In the genomic region with DNA sequence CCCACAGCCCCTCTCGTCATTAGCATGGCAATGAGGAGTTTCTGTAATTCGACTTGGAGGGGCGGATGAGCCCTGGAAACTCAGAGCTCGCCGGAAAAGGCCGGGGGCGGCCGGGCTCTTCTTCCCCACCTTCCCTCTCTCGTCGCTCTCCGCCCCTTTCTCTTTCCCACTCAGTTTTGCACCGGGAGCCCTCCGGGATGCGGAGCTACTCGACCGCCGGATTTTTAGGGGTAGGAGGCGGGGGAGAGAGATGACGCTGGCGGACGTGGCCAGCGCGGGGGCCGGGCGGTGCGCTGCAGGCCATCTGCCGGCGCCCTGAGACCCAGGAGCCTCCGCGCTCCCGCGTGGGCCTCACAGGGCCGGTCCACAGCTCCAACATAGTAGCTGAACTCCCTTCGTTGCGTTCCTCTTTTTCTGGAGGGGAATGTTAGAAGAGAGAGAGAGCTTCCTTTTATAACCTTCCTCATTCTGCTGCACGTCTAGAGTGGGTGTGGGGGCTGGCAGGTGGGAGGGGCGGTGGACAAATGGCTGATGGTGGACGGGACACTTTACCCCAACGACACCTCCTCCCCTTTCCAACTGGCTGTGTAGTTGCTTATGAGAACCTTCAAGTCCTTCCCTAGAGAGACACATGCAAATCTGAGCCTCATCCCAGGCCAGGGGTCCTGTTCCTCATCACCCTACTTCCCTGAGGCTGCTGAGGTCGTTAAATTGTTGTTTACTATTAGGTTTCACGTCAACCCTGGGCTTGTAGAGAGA, we compare ENCODE assay signal across 8 cellular contexts. TPM values are rescaled to one million over a fixed set of nuclear protein-coding genes. Genes with fewer than 3 reads are reported as not detected.
A peak's percentile ranks its signal among the peaks of the same experiment; 100 is the strongest.
DNase-seq lines count a peak whose midpoint lies in the region; ATAC-seq and TF ChIP-seq lines count a peak whose summit lies in the region.

No MANE protein-coding gene starts in this region.

- H3K4me1 Mint-ChIP-seq in CD8-positive, alpha-beta memory T cell: peaks cover 32 to 42% (median 41%) of the 10 kb centered on the region in 3 donors
- H3K4me1 Mint-ChIP-seq in HFFc6 (ENCODE audit: low read depth): peaks cover 34% of the 10 kb centered on the region

- POLR2A ChIA-PET in CD8-positive, alpha-beta memory T cell (lab: Charles Lee): interaction anchor here (1.3 kb wide), 1 partner anchor 234 kb away, joined by 7 read pairs; no protein-coding TSS in a partner anchor

- peaks cover 19% of the 10 kb centered on the region for H3K4me1 ChIP-seq in CD8-positive, alpha-beta memory T cell (ENCODE audit: insufficient read depth, low read length)
- H3K4me1 ChIP-seq in heart left ventricle: peaks cover 0 to 37% (median 15%) of the 10 kb centered on the region in 12 donors

- no peaks in the 10 kb centered on the region for H3K9me3 Mint-ChIP-seq in CD8-positive, alpha-beta memory T cell
- H3K9me3 Mint-ChIP-seq in HFFc6: no peaks in the 10 kb centered on the region

- peak overlapping the region; percentile 12 to 97 (median 82) for H3K27ac Mint-ChIP-seq in CD8-positive, alpha-beta memory T cell
- H3K27ac Mint-ChIP-seq in HFFc6: peak overlapping the region; percentile 55

- peaks cover 9 to 26% (median 15%) of the 10 kb centered on the region in 3 donors for H3K36me3 Mint-ChIP-seq in CD8-positive, alpha-beta memory T cell
- H3K36me3 Mint-ChIP-seq in HFFc6 (ENCODE audit: low read depth): peaks cover 37% of the 10 kb centered on the region

- peak overlapping the region; percentile 57 for H3K4me3 ChIP-seq in CD8-positive, alpha-beta memory T cell (ENCODE audit: low read length)
- peak overlapping the region; percentile 80 for H3K4me3 ChIP-seq in WERI-Rb-1 (ENCODE audit: low read depth, low read length)
- H3K4me3 ChIP-seq in heart left ventricle: peak overlapping the region; percentile 49 to 85 (median 65)

- H3K27me3 Mint-ChIP-seq in CD8-positive, alpha-beta memory T cell: peaks cover 30 to 64% of the 10 kb centered on the region in 2 donors
- peaks cover 19% of the 10 kb centered on the region for H3K27me3 Mint-ChIP-seq in HFFc6 (ENCODE audit: insufficient read depth)

- H3K9me3 ChIP-seq in CD8-positive, alpha-beta memory T cell (ENCODE audit: low read length): no peaks in the 10 kb centered on the region
- H3K9me3 ChIP-seq in WERI-Rb-1 (ENCODE audit: severe bottlenecking) (no peaks in the 10 kb centered on the region), heart left ventricle (no peaks in the 10 kb centered on the region)

- CTCF ChIA-PET in CD8-positive, alpha-beta memory T cell (lab: Charles Lee): interaction anchor here (1.0 to 1.8 kb wide), 3 partner anchors 8 to 64 kb away, joined by 4 read pairs; no protein-coding TSS in a partner anchor

- peak overlapping the region; percentile 38 for H3K27ac ChIP-seq in CD8-positive, alpha-beta memory T cell (ENCODE audit: low read depth, low read length)
- H3K27ac ChIP-seq in WERI-Rb-1 (peak overlapping the region; percentile 78), heart left ventricle (peak overlapping the region; percentile 22 to 93 (median 73))

- no peak for DNase-seq in CD8-positive, alpha-beta memory T cell
- peak; percentile 14 for DNase-seq in HFFc6
- DNase-seq in WERI-Rb-1: no peak
- peak in 1 of 5 donors; percentile 72 for DNase-seq in heart left ventricle
- peak; percentile 40 for DNase-seq in retina

- no peak for TF ChIP-seq POLR2A in heart left ventricle (IDR thresholded peaks at IDR 0.05)

- 1 to 2% (median 2%) methylated on average over 41 of the region's 41 CpGs for WGBS in heart left ventricle, 4 donors

- TF ChIP-seq CTCF in HFFc6 (IDR thresholded peaks at IDR 0.05) (no peak), WERI-Rb-1 (IDR thresholded peaks at IDR 0.05; ENCODE audit: low read depth, low read length) (0 out of 2 replicates have a peak, but pooled peaks have one; percentile 0), heart left ventricle (IDR thresholded peaks at IDR 0.05) (no peak)

- H3K27me3 ChIP-seq in CD8-positive, alpha-beta memory T cell (ENCODE audit: insufficient read depth, low read length, poor library complexity, severe bottlenecking): peaks cover 7% of the 10 kb centered on the region
- H3K27me3 ChIP-seq in WERI-Rb-1 (ENCODE audit: insufficient read depth, low read depth, severe bottlenecking) (peaks cover 79% of the 10 kb centered on the region), heart left ventricle (peaks cover 59 to 100% (median 92%) of the 10 kb centered on the region in 9 donors)

- intact Hi-C loops in heart left ventricle (cut with DNase I): loop anchor here in 1 of 10 donors (5.0 kb wide), 1 partner anchor 35 kb away; a partner anchor contains a TSS

- peak overlapping the region; percentile 90 to 96 (median 93) for H3K4me3 Mint-ChIP-seq in CD8-positive, alpha-beta memory T cell
- H3K4me3 Mint-ChIP-seq in HFFc6: peak overlapping the region; percentile 87

- H3K36me3 ChIP-seq in CD8-positive, alpha-beta memory T cell (ENCODE audit: insufficient read depth, low read length): no peaks in the 10 kb centered on the region
- peaks cover 9% of the 10 kb centered on the region; the same call in 1 of the 2 replicates for H3K36me3 ChIP-seq in WERI-Rb-1
- H3K36me3 ChIP-seq in heart left ventricle: no peaks in the 10 kb centered on the region

- ATAC-seq in heart left ventricle (peak in 3 of 4 donors; percentile 42 to 66 (median 60)), HG03108 (IDR thresholded peaks at IDR 0.05; ENCODE audit: unreplicated experiment) (no peak), HG03521 (IDR thresholded peaks at IDR 0.05; ENCODE audit: unreplicated experiment) (no peak), HG02852 (IDR thresholded peaks at IDR 0.05; ENCODE audit: unreplicated experiment) (no peak)

RNA-seq across cellular contexts. Expression of a gene that starts 1.1 kb away (rescaled TPM):
- under 1 TPM; 0.31 to 0.38 TPM for total RNA-seq in CD8-positive, alpha-beta memory T cell
- 0.75 TPM for polyA plus RNA-seq in CD8-positive, alpha-beta memory T cell
- under 1 TPM; 0.28 to 0.81 (median 0.45) TPM for total RNA-seq in HFFc6 (2021; fragmentation: NEBNext Ultra II Directional; extraction: Animal tissue kit (Norgen Biotek cat#: 25700))
- under 1 TPM in 3 of 9 donors, not detected in 6; 0.12 to 0.66 (median 0.59) TPM for total RNA-seq in heart left ventricle
- under 1 TPM in 1 of 2 donors, not detected in 1; 0.07 TPM for polyA plus RNA-seq in heart left ventricle

RNA-seq across cellular contexts. Expression of a gene that starts 5.5 kb away (rescaled TPM):
- not detected for total RNA-seq in CD8-positive, alpha-beta memory T cell
- polyA plus RNA-seq in CD8-positive, alpha-beta memory T cell: not detected
- total RNA-seq in HFFc6 (2021; fragmentation: NEBNext Ultra II Directional; extraction: Animal tissue kit (Norgen Biotek cat#: 25700)): under 1 TPM in 3 of 6 experiments, not detected in 3; 0.10 to 0.17 (median 0.14) TPM
- under 1 TPM in 2 of 9 donors, not detected in 7; 0.14 to 0.57 TPM for total RNA-seq in heart left ventricle
- under 1 TPM in 1 of 2 donors, not detected in 1; 0.03 TPM for polyA plus RNA-seq in heart left ventricle

RNA-seq across cellular contexts. Expression of a gene that starts 33.6 kb away (rescaled TPM):
- total RNA-seq in CD8-positive, alpha-beta memory T cell: under 1 TPM in 1 of 2 experiments, not detected in 1; 0.11 TPM
- polyA plus RNA-seq in CD8-positive, alpha-beta memory T cell: 0.20 TPM
- 1 to 10 TPM in 1 of 6 experiments, under 1 TPM in 5; 0.38 to 1.0 (median 0.47) TPM for total RNA-seq in HFFc6 (2021; fragmentation: NEBNext Ultra II Directional; extraction: Animal tissue kit (Norgen Biotek cat#: 25700))
- 1 to 10 TPM in 3 of 9 donors, under 1 TPM in 5, not detected in 1; 0.23 to 2.6 (median 0.88) TPM for total RNA-seq in heart left ventricle
- polyA plus RNA-seq in heart left ventricle: under 1 TPM; 0.50 to 0.69 TPM

RNA-seq across cellular contexts. Expression of a gene that starts 46.5 kb away (rescaled TPM):
- not detected for total RNA-seq in CD8-positive, alpha-beta memory T cell
- not detected for polyA plus RNA-seq in CD8-positive, alpha-beta memory T cell
- 1 to 10 TPM; 2.0 to 3.8 (median 2.8) TPM for total RNA-seq in HFFc6 (2021; fragmentation: NEBNext Ultra II Directional; extraction: Animal tissue kit (Norgen Biotek cat#: 25700))
- 1 to 10 TPM in 1 of 9 donors, under 1 TPM in 2, not detected in 6; 0.28 to 2.8 (median 0.44) TPM for total RNA-seq in heart left ventricle
- polyA plus RNA-seq in heart left ventricle: under 1 TPM in 1 of 2 donors, not detected in 1; 0.07 TPM

RNA-seq across cellular contexts. Expression of a gene that starts 50.6 kb away (rescaled TPM):
- total RNA-seq in CD8-positive, alpha-beta memory T cell: not detected
- not detected for polyA plus RNA-seq in CD8-positive, alpha-beta memory T cell
- total RNA-seq in HFFc6 (2021; fragmentation: NEBNext Ultra II Directional; extraction: Animal tissue kit (Norgen Biotek cat#: 25700)): 1 to 10 TPM; 2.3 to 3.8 (median 2.8) TPM
- total RNA-seq in heart left ventricle: not detected
- polyA plus RNA-seq in heart left ventricle: not detected

Comparison
In these comparisons a context has a peak if more than half of its experiments do, and no peak if none do; other contexts are left out.
1. DNase-seq: peak in HFFc6 (single experiment) and retina (single experiment); none in CD8-positive, alpha-beta memory T cell (0 of 5) and WERI-Rb-1 (single experiment).
2. ATAC-seq: peak in heart left ventricle (3 of 4); none in HG03108 (single experiment), HG03521 (single experiment) and HG02852 (single experiment).
3. Peak in every context shown above with its lines, with median percentiles within 50 percentile points of each other: H3K27ac ChIP-seq and H3K4me3 ChIP-seq.